ENCODE assay signal across 21 cellular contexts in genomic region chr5:167822241-167822640, GRCh38.
"Had no signal": no experiment of that assay in that cellular context is flagged by ENCODE, and none has a peak within 500 bp of the region (broad histone marks: within the 10 kb centered on the region; RNA-seq: fewer than 3 reads in every experiment).

No MANE protein-coding gene starts in this region.

- H3K4me1 ChIP-seq: colonic mucosa, left ventricle myocardium inferior, pancreas, psoas muscle, thyroid gland had no signal

- H3K4me3 ChIP-seq: colonic mucosa, left ventricle myocardium inferior, pancreas, psoas muscle, thyroid gland had no signal

- H3K9me3 Mint-ChIP-seq: activated CD4-positive, alpha-beta memory T cell treated with anti-CD3 and anti-CD28 coated beads for 36 hours; activated naive CD4-positive, alpha-beta T cell treated with anti-CD3 and anti-CD28 coated beads for 36 hours; activated naive CD8-positive, alpha-beta T cell treated with anti-CD3 and anti-CD28 coated beads, Interleukin-2, amount 10 ng/mL, durations not matched to agents 7 days and 5 days; brain had no signal

- H3K27me3 ChIP-seq: colonic mucosa, pancreas, thyroid gland had no signal

- FAIRE-seq: pancreas had no signal

- H3K27ac Mint-ChIP-seq: activated CD4-positive, alpha-beta memory T cell treated with anti-CD3 and anti-CD28 coated beads for 36 hours; activated naive CD4-positive, alpha-beta T cell treated with anti-CD3 and anti-CD28 coated beads for 36 hours; activated naive CD8-positive, alpha-beta T cell treated with anti-CD3 and anti-CD28 coated beads, Interleukin-2, amount 10 ng/mL, durations not matched to agents 7 days and 5 days; natural killer cell had no signal

- H3K27me3 Mint-ChIP-seq: activated CD4-positive, alpha-beta memory T cell treated with anti-CD3 and anti-CD28 coated beads for 36 hours; activated naive CD8-positive, alpha-beta T cell treated with anti-CD3 and anti-CD28 coated beads, Interleukin-2, amount 10 ng/mL, durations not matched to agents 7 days and 5 days had no signal

- H3K36me3 Mint-ChIP-seq: activated CD4-positive, alpha-beta memory T cell treated with anti-CD3 and anti-CD28 coated beads for 36 hours; activated naive CD8-positive, alpha-beta T cell treated with anti-CD3 and anti-CD28 coated beads, Interleukin-2, amount 10 ng/mL, durations not matched to agents 7 days and 5 days; brain; natural killer cell had no signal

- H3K27ac ChIP-seq: colonic mucosa, left ventricle myocardium inferior, pancreas, psoas muscle, thyroid gland had no signal

- H3K4me1 Mint-ChIP-seq: activated naive CD8-positive, alpha-beta T cell treated with anti-CD3 and anti-CD28 coated beads, Interleukin-2, amount 10 ng/mL, durations not matched to agents 7 days and 5 days; natural killer cell had no signal

- H3K36me3 ChIP-seq: colonic mucosa, left ventricle myocardium inferior, pancreas, thyroid gland had no signal

- H3K9me3 ChIP-seq: colonic mucosa, left ventricle myocardium inferior, pancreas, psoas muscle, thyroid gland had no signal

- DNase-seq: activated CD4-positive, alpha-beta memory T cell treated with anti-CD3 and anti-CD28 coated beads for 36 hours; activated CD4-positive, alpha-beta T cell treated with anti-CD3 and anti-CD28 coated beads for 48 hours; activated naive CD4-positive, alpha-beta T cell treated with anti-CD3 and anti-CD28 coated beads for 36 hours; activated naive CD8-positive, alpha-beta T cell treated with anti-CD3 and anti-CD28 coated beads, Interleukin-2, amount 10 ng/mL, durations not matched to agents 7 days and 5 days; activated T-cell treated with anti-CD3 and anti-CD28 coated beads, Interleukin-2, amount 50 U/mL, for 48 hours; amygdala; central memory CD4-positive, alpha-beta T cell; colonic mucosa; foreskin melanocyte; kidney glomerular epithelial cell; left ventricle myocardium inferior; midbrain; natural killer cell; pancreas; psoas muscle; right cardiac atrium; stimulated activated CD4-positive, alpha-beta T cell treated with anti-CD3 and anti-CD28 coated beads, Interleukin-12 subunit alpha, Interleukin-12 subunit beta, amount 100 ng/mL, for 4 hours; stimulated activated CD4-positive, alpha-beta T cell treated with anti-CD3 and anti-CD28 coated beads, Interleukin-4, amount 100 ng/mL, for 4 hours; stimulated activated naive CD8-positive, alpha-beta T cell treated with anti-CD3 and anti-CD28 coated beads, Interleukin-15, Interleukin-2, amounts not matched to agents 100 U/mL and 50 U/mL, for 24 hours; thyroid gland had no signal

- H3K4me3 Mint-ChIP-seq: activated CD4-positive, alpha-beta memory T cell treated with anti-CD3 and anti-CD28 coated beads for 36 hours; activated naive CD4-positive, alpha-beta T cell treated with anti-CD3 and anti-CD28 coated beads for 36 hours; activated naive CD8-positive, alpha-beta T cell treated with anti-CD3 and anti-CD28 coated beads, Interleukin-2, amount 10 ng/mL, durations not matched to agents 7 days and 5 days; brain; natural killer cell had no signal
